ENCODE assay signal across 9 cellular contexts in genomic region chr10:451021-451471, GRCh38.
DNase-seq lines count a peak whose midpoint lies in the region; ATAC-seq and TF ChIP-seq lines count a peak whose summit lies in the region.
"Had no signal": no experiment of that assay in that cellular context is flagged by ENCODE, and none has a peak within 500 bp of the region (broad histone marks: within the 10 kb centered on the region; RNA-seq: fewer than 3 reads in every experiment).

No MANE protein-coding gene starts in this region.

- no peak for TF ChIP-seq EP300 in sigmoid colon (IDR thresholded peaks at IDR 0.05)
- no peak for TF ChIP-seq EP300 in ovary (IDR thresholded peaks at IDR 0.05)

- H3K4me1 ChIP-seq in BLaER1 treated with 17β-estradiol and CSF1 and Interleukin-3, amounts not matched to agents 10 nM and 100 nM = peaks cover 16 to 42% (median 34%) of the 10 kb centered on the region in 10 experiments
- H3K4me1 ChIP-seq in sigmoid colon = peaks cover 0 to 52% (median 45%) of the 10 kb centered on the region in 4 donors
- peaks cover 12% of the 10 kb centered on the region for H3K4me1 ChIP-seq in ovary (ENCODE audit: insufficient read depth)

- no peak for TF ChIP-seq POLR2A in sigmoid colon (IDR thresholded peaks at IDR 0.05)
- TF ChIP-seq POLR2A in ovary (IDR thresholded peaks at IDR 0.05) = no peak

- peak overlapping the region; percentile 74 to 96 (median 86) for H3K4me2 ChIP-seq in BLaER1 treated with 17β-estradiol and CSF1 and Interleukin-3, amounts not matched to agents 10 nM and 100 nM

- H3K9me3 ChIP-seq in BLaER1 treated with 17β-estradiol and CSF1 and Interleukin-3, amounts not matched to agents 10 nM and 100 nM (replicated peaks in 1 of 11) = no peaks in the 10 kb centered on the region; a peak in 1 of 22 replicates
- H3K9me3 ChIP-seq in sigmoid colon = no peaks in the 10 kb centered on the region
- no peaks in the 10 kb centered on the region for H3K9me3 ChIP-seq in ovary

- peak; percentile 55 for DNase-seq in NAMALWA (ENCODE audit: low spot score)
- DNase-seq in activated effector memory CD4-positive, alpha-beta T cell treated with anti-CD3 and anti-CD28 coated beads, Interleukin-2, amount 50 U/mL, for 16 hours = peak; percentile 86
- DNase-seq in sigmoid colon = no peak
- DNase-seq in ovary = no peak
- DNase-seq in RWPE1 (ENCODE audit: low spot score) = no peak
- DNase-seq in DMS153 (lab: John Stamatoyannopoulos, UW) = no peak

- CTCF ChIA-PET in RWPE1 (lab: Yijun Ruan, JAX) = no interaction called here

- POLR2A ChIA-PET in RWPE1 (lab: Yijun Ruan, JAX; ENCODE audit: low non-redundant PET) = no interaction called here

- intact Hi-C loops in sigmoid colon (cut with DNase I) = loop anchor here (5.0 kb wide), 3 partner anchors 69 to 336 kb away; partner anchors contain the start of gene DIP2C
- intact Hi-C loops in ovary (cut with DNase I) = no loop called here

- TF ChIP-seq CTCF in sigmoid colon (IDR thresholded peaks at IDR 0.05) = no peak
- TF ChIP-seq CTCF in ovary (IDR thresholded peaks at IDR 0.05) = no peak
- no peak for TF ChIP-seq CTCF in RWPE1 (conservative IDR thresholded peaks at IDR 0.05; ENCODE audit: low read depth)

- H3K36me3 ChIP-seq in BLaER1 treated with 17β-estradiol and CSF1 and Interleukin-3, amounts not matched to agents 10 nM and 100 nM = peaks cover 0 to 10% (median 0%) of the 10 kb centered on the region in 11 experiments; a peak in 4 of 22 replicates
- H3K36me3 ChIP-seq in sigmoid colon (no peaks in the 10 kb centered on the region), ovary (no peaks in the 10 kb centered on the region)

- H3K27me3 ChIP-seq in BLaER1 treated with 17β-estradiol and CSF1 and Interleukin-3, amounts not matched to agents 10 nM and 100 nM = peaks cover 0 to 35% (median 12%) of the 10 kb centered on the region in 11 experiments; a peak in 15 of 22 replicates
- H3K27me3 ChIP-seq in sigmoid colon (no peaks in the 10 kb centered on the region), ovary (no peaks in the 10 kb centered on the region)

- H3K9ac ChIP-seq in BLaER1 treated with 17β-estradiol and CSF1 and Interleukin-3, amounts not matched to agents 10 nM and 100 nM = peak overlapping the region in 4 of 11 experiments; percentile 3 to 50 (median 26); a peak in 4 of 22 replicates

- peak overlapping the region in 6 of 10 experiments; percentile 7 to 41 (median 20); a peak in 3 of 20 replicates for H3K4me3 ChIP-seq in BLaER1 treated with 17β-estradiol and CSF1 and Interleukin-3, amounts not matched to agents 10 nM and 100 nM
- H3K4me3 ChIP-seq in sigmoid colon = no peak overlapping the region
- H3K4me3 ChIP-seq in ovary = no peak overlapping the region

- peaks cover 0 to 72% (median 31%) of the 10 kb centered on the region in 11 experiments; a peak in 17 of 22 replicates for H4K20me1 ChIP-seq in BLaER1 treated with 17β-estradiol and CSF1 and Interleukin-3, amounts not matched to agents 10 nM and 100 nM

- peak; percentile 94 for ATAC-seq in GM21528 (IDR thresholded peaks at IDR 0.05; ENCODE audit: low FRiP score, unreplicated experiment)

- WGBS in sigmoid colon, 2 donors = 63 to 85% methylated on average over 11 of the region's 11 CpGs
- WGBS in ovary, 3 donors = 50 to 67% (median 53%) methylated on average over 11 of the region's 11 CpGs

- peak overlapping the region in 4 of 11 experiments; percentile 37 to 66 (median 52); a peak in 6 of 22 replicates for H3K27ac ChIP-seq in BLaER1 treated with 17β-estradiol and CSF1 and Interleukin-3, amounts not matched to agents 10 nM and 100 nM
- peak overlapping the region; percentile 11 to 83 (median 74) for H3K27ac ChIP-seq in sigmoid colon
- H3K27ac ChIP-seq in ovary = no peak overlapping the region
- H3K27ac ChIP-seq in RWPE1 = no peak overlapping the region
- H3K27ac ChIP-seq: C4-2B had no signal

Comparison
In these comparisons a context has a peak if more than half of its experiments do, and no peak if none do; other contexts are left out.
1. H3K27ac ChIP-seq: peak in sigmoid colon (4 of 4); none in ovary (0 of 2) and RWPE1 (single experiment).
2. H3K4me3 ChIP-seq: peak in BLaER1 treated with 17β-estradiol and CSF1 and Interleukin-3, amounts not matched to agents 10 nM and 100 nM (6 of 10); none in sigmoid colon (0 of 4) and ovary (single experiment).
3. DNase-seq: peak in NAMALWA (single experiment) and activated effector memory CD4-positive, alpha-beta T cell treated with anti-CD3 and anti-CD28 coated beads, Interleukin-2, amount 50 U/mL, for 16 hours (single experiment); none in sigmoid colon (single experiment), ovary (0 of 5), RWPE1 (single experiment) and DMS153 (single experiment).